ENCODE assay signal across 11 cellular contexts in genomic region chr1:88985692-88986091, GRCh38. TPM values are rescaled to one million over a fixed set of nuclear protein-coding genes. Genes with fewer than 3 reads are reported as not detected.
DNase-seq lines count a peak whose midpoint lies in the region; ATAC-seq and TF ChIP-seq lines count a peak whose summit lies in the region.
"Had no signal": no experiment of that assay in that cellular context is flagged by ENCODE, and none has a peak within 500 bp of the region (broad histone marks: within the 10 kb centered on the region; RNA-seq: fewer than 3 reads in every experiment).

No MANE protein-coding gene starts in this region.

- WGBS in transverse colon (ENCODE audit: low coverage in 1 of 2), 2 donors, result 74 to 78% methylated on average over 4 of the region's 4 CpGs
- 72 to 85% methylated on average over 4 of the region's 4 CpGs for WGBS in sigmoid colon, 2 donors

- H3K4me1 Mint-ChIP-seq in activated naive CD4-positive, alpha-beta T cell treated with anti-CD3 and anti-CD28 coated beads, Interleukin-2, amount 50 U/mL, for 24 hours, result peaks cover 80% of the 10 kb centered on the region

- H3K36me3 ChIP-seq in lower lobe of right lung (peaks cover 33% of the 10 kb centered on the region), transverse colon (peaks cover 0 to 21% (median 0%) of the 10 kb centered on the region in 4 donors), sigmoid colon (peaks cover 0 to 32% (median 0%) of the 10 kb centered on the region in 4 donors)

- ATAC-seq in lower lobe of right lung (peak in 1 of 2 donors; percentile 35), HG03135 (IDR thresholded peaks at IDR 0.05; ENCODE audit: unreplicated experiment) (no peak)

- H3K27me3 ChIP-seq in lower lobe of right lung (ENCODE audit: low read depth) (no peaks in the 10 kb centered on the region), transverse colon (no peaks in the 10 kb centered on the region), sigmoid colon (no peaks in the 10 kb centered on the region)
- H3K27me3 ChIP-seq: BE2C, SJCRH30 had no signal

- TF ChIP-seq POLR2A in transverse colon (IDR thresholded peaks at IDR 0.05) (no peak), sigmoid colon (IDR thresholded peaks at IDR 0.05) (no peak)

- peaks cover 26% of the 10 kb centered on the region for H3K36me3 Mint-ChIP-seq in activated naive CD4-positive, alpha-beta T cell treated with anti-CD3 and anti-CD28 coated beads, Interleukin-2, amount 50 U/mL, for 24 hours

- H3K27me3 Mint-ChIP-seq in activated naive CD4-positive, alpha-beta T cell treated with anti-CD3 and anti-CD28 coated beads, Interleukin-2, amount 50 U/mL, for 24 hours, result no peaks in the 10 kb centered on the region

- peak overlapping the region; percentile 75 for H3K27ac ChIP-seq in angular gyrus (ENCODE audit: low read depth, low read length)
- H3K27ac ChIP-seq in lower lobe of right lung, result peak overlapping the region; percentile 33
- peak overlapping the region; percentile 48 to 70 (median 60) for H3K27ac ChIP-seq in transverse colon
- H3K27ac ChIP-seq in sigmoid colon, result peak overlapping the region in 2 of 4 donors; percentile 35 to 55

- peaks cover 7% of the 10 kb centered on the region for H3K9me3 Mint-ChIP-seq in activated naive CD4-positive, alpha-beta T cell treated with anti-CD3 and anti-CD28 coated beads, Interleukin-2, amount 50 U/mL, for 24 hours

- no peak overlapping the region for H3K4me3 ChIP-seq in lower lobe of right lung
- H3K4me3 ChIP-seq in transverse colon, result no peak overlapping the region
- H3K4me3 ChIP-seq in sigmoid colon, result no peak overlapping the region
- H3K4me3 ChIP-seq: SJCRH30 had no signal

- H3K27ac Mint-ChIP-seq in activated naive CD4-positive, alpha-beta T cell treated with anti-CD3 and anti-CD28 coated beads, Interleukin-2, amount 50 U/mL, for 24 hours, result peak overlapping the region; percentile 94

- TF ChIP-seq CTCF in lower lobe of right lung (IDR thresholded peaks at IDR 0.05) (no peak), transverse colon (IDR thresholded peaks at IDR 0.05) (no peak), sigmoid colon (IDR thresholded peaks at IDR 0.05) (no peak)

- H3K4me1 ChIP-seq in lower lobe of right lung (peaks cover 61% of the 10 kb centered on the region), transverse colon (peaks cover 9 to 47% (median 28%) of the 10 kb centered on the region in 4 donors), sigmoid colon (peaks cover 0 to 32% (median 16%) of the 10 kb centered on the region in 4 donors)
- H3K4me1 ChIP-seq: BE2C had no signal

- H3K9me3 ChIP-seq in lower lobe of right lung (no peaks in the 10 kb centered on the region), transverse colon (no peaks in the 10 kb centered on the region), sigmoid colon (no peaks in the 10 kb centered on the region)
- H3K9me3 ChIP-seq: BE2C, SJCRH30 had no signal

- no peak overlapping the region for H3K4me3 Mint-ChIP-seq in activated naive CD4-positive, alpha-beta T cell treated with anti-CD3 and anti-CD28 coated beads, Interleukin-2, amount 50 U/mL, for 24 hours

- DNase-seq in activated naive CD4-positive, alpha-beta T cell treated with Interleukin-2 at 50 U/mL for 16 hours, result no peak
- DNase-seq in lower lobe of right lung, result no peak
- DNase-seq in transverse colon, result no peak
- no peak for DNase-seq in sigmoid colon
- DNase-seq in stimulated activated CD4-positive, alpha-beta T cell treated with anti-CD3 and anti-CD28 coated beads, Interleukin-2, amount 100 ng/mL, for 48 hours, result no peak
- DNase-seq: activated CD8-positive, alpha-beta memory T cell treated with anti-CD3 and anti-CD28 coated beads, Interleukin-2, amount 50 U/mL, for 4 hours had no signal

- TF ChIP-seq EP300 in transverse colon (IDR thresholded peaks at IDR 0.05; ENCODE audit: low read depth), result no peak
- TF ChIP-seq EP300 in sigmoid colon (IDR thresholded peaks at IDR 0.05), result no peak

- in situ Hi-C loops in transverse colon (cut with MboI; ENCODE audit: low pct_ligation_motif_present in 1 of 4, low pct_unique_long_range_greater_than_20kb in 1 of 4, low sequenced_read_pairs in 3 of 4), result no loop called here

- intact Hi-C loops in lower lobe of right lung (cut with DNase I) (no loop called here), transverse colon (cut with DNase I; ENCODE audit: low total_unique reads) (loop anchor here (5.0 kb wide), 1 partner anchor 552 kb away; no protein-coding TSS in a partner anchor), sigmoid colon (cut with DNase I) (loop anchor here (5.0 to 10.0 kb wide), 2 partner anchors 829 to 1007 kb away; no protein-coding TSS in a partner anchor)

RNA-seq across cellular contexts. Expression of gene KYAT3, which starts 6.7 kb away (rescaled TPM):
- total RNA-seq in lower lobe of right lung (20.6 TPM), transverse colon (10 to 100 TPM in 3 of 4 donors, 1 to 10 TPM in 1; 7.8 to 23.3 (median 20.5) TPM), sigmoid colon (10 to 100 TPM; 14.1 to 32.8 (median 20.3) TPM)
- polyA plus RNA-seq in sigmoid colon, result 10 to 100 TPM; 22.2 to 25.4 (median 24.0) TPM

RNA-seq across cellular contexts. Expression of gene RBMXL1, which starts 6.7 kb away (rescaled TPM):
- total RNA-seq in lower lobe of right lung, result 19.6 TPM
- 10 to 100 TPM in 2 of 4 donors, 1 to 10 TPM in 2; 7.2 to 14.9 (median 10.0) TPM for total RNA-seq in transverse colon
- total RNA-seq in sigmoid colon, result 10 to 100 TPM; 10.2 to 18.6 (median 11.9) TPM
- polyA plus RNA-seq in sigmoid colon, result 1 to 10 TPM; 3.0 to 6.2 (median 3.6) TPM

RNA-seq across cellular contexts. Expression of gene GBP3, which starts 37.0 kb away (rescaled TPM):
- total RNA-seq in lower lobe of right lung (60.2 TPM), transverse colon (100 to 1,000 TPM in 1 of 4 donors, 10 to 100 TPM in 2, 1 to 10 TPM in 1; 5.4 to 102 (median 55.2) TPM), sigmoid colon (10 to 100 TPM in 3 of 4 donors, 1 to 10 TPM in 1; 6.4 to 31.4 (median 15.2) TPM)
- polyA plus RNA-seq in sigmoid colon, result 10 to 100 TPM; 10.2 to 66.4 (median 26.9) TPM
